Comparison of ENCODE assay signal across 1 cellular context in genomic region chr6:116514103-116514502, GRCh38.
TF ChIP-seq lines count a peak whose summit lies in the region.

No MANE protein-coding gene starts in this region.

TF ChIP-seq in IMR-90, 13 proteins besides CTCF, POLR2A, EP300 and RAD21 (continued from another document):
- TF ChIP-seq USF2 (IDR thresholded peaks at IDR 0.05; ENCODE audit: low read depth, low read length) (no peak), SMC3 (IDR thresholded peaks at IDR 0.05; ENCODE audit: low read depth, low read length) (no peak), MAFK (IDR thresholded peaks at IDR 0.05; ENCODE audit: low read depth, low read length) (no peak), MXI1 (IDR thresholded peaks at IDR 0.05; ENCODE audit: borderline replicate concordance, low read depth, low read length) (no peak), RFX5 (IDR thresholded peaks at IDR 0.05; ENCODE audit: low read depth, low read length) (no peak), BHLHE40 (IDR thresholded peaks at IDR 0.05; ENCODE audit: low read depth, low read length) (no peak), MAZ (IDR thresholded peaks at IDR 0.05; ENCODE audit: borderline replicate concordance, low read depth, low read length) (no peak), NFE2L2 (IDR thresholded peaks at IDR 0.05; ENCODE audit: low read depth, low read length) (no peak), CEBPB (IDR thresholded peaks at IDR 0.05; ENCODE audit: low read depth, low read length) (no peak), FOS (IDR thresholded peaks at IDR 0.05; ENCODE audit: low read depth, low read length) (no peak), RCOR1 (IDR thresholded peaks at IDR 0.05; ENCODE audit: insufficient replicate concordance, low read length) (no peak)
TF ChIP-seq in IMR-90: peak in this region for 0.
